In genomic region chr3:190375671-190376070, GRCh38 we compare ENCODE assay signal across 26 cellular contexts. TPM values are rescaled to one million over a fixed set of nuclear protein-coding genes. Genes with fewer than 3 reads are reported as not detected.
"Had no signal": no experiment of that assay in that cellular context is flagged by ENCODE, and none has a peak within 500 bp of the region (broad histone marks: within the 10 kb centered on the region; RNA-seq: fewer than 3 reads in every experiment).

No MANE protein-coding gene starts in this region.

- ATAC-seq: activated CD8-positive, alpha-beta memory T cell treated with anti-CD3 and anti-CD28 coated beads, Interleukin-2, amount 10 ng/mL, durations not matched to agents 7 days and 5 days; Panc1; Right ventricle myocardium inferior; T-cell had no signal

- H3K36me3 ChIP-seq: MG63 had no signal

- DNase-seq: activated B cell treated with CpG ODN at 0.5 μM for 24 hours; activated CD4-positive, alpha-beta T cell treated with anti-CD3 and anti-CD28 coated beads for 1 hour; activated CD4-positive, alpha-beta T cell treated with anti-CD3 and anti-CD28 coated beads, Interleukin-2, amount 10 ng/mL, durations not matched to agents 24 days and 14 days; activated CD4-positive, alpha-beta T cell treated with anti-CD3 and anti-CD28 coated beads, Interleukin-2, amount 50 U/mL, for 48 hours; activated CD8-positive, alpha-beta memory T cell treated with anti-CD3 and anti-CD28 coated beads, Interleukin-2, amount 10 ng/mL, durations not matched to agents 7 days and 5 days; activated effector memory CD4-positive, alpha-beta T cell treated with Interleukin-2 at 50 U/mL for 16 hours; activated naive CD4-positive, alpha-beta T cell; activated T-cell treated with anti-CD3 and anti-CD28 coated beads, Interleukin-2, amount 50 U/mL, for 24 hours; aorta; central memory CD4-positive, alpha-beta T cell; MG63; NCI-H1105; NCI-H1436; NCI-H187 treated with DMSO at 0.1 percent for 48 hours; NCI-H345; NCI-H510A; NCI-H69; NK-92 treated with Interleukin-12 subunit alpha and Interleukin-12 subunit beta, amount 100 ng/mL, for 24 hours; RPMI8226; T-cell; T-helper 2 cell; T1000 had no signal

- H3K9me3 ChIP-seq: MG63 had no signal

- H3K4me3 ChIP-seq: MG63, SK-N-MC had no signal

- H3K27me3 ChIP-seq: MG63 had no signal

- H3K27ac ChIP-seq: SK-N-MC had no signal

RNA-seq across cellular contexts. Expression of gene CLDN16, which starts 12.3 kb away (rescaled TPM):
- total RNA-seq: activated B cell treated with CpG ODN at 0.5 μM for 24 hours; activated CD4-positive, alpha-beta T cell treated with anti-CD3 and anti-CD28 coated beads, Interleukin-2, amount 10 ng/mL, durations not matched to agents 24 days and 14 days; activated CD8-positive, alpha-beta memory T cell treated with anti-CD3 and anti-CD28 coated beads, Interleukin-2, amount 10 ng/mL, durations not matched to agents 7 days and 5 days; activated T-helper 1 cell treated with anti-CD3 and anti-CD28 coated beads, Interleukin-12 subunit alpha, Interleukin-12 subunit beta, Interleukin-2, Interleukin-4 antibody, amounts not matched to agents 30 ng/mL and 10 ng/mL and 1 ng/mL, durations not matched to agents 14 hours and 24 hours and 36 hours; aorta; Right ventricle myocardium inferior; T-cell had no signal
- polyA plus RNA-seq: aorta had no signal

RNA-seq across cellular contexts. Expression of gene CLDN1, which starts 53.4 kb away (rescaled TPM):
- total RNA-seq: activated B cell treated with CpG ODN at 0.5 μM for 24 hours; activated CD8-positive, alpha-beta memory T cell treated with anti-CD3 and anti-CD28 coated beads, Interleukin-2, amount 10 ng/mL, durations not matched to agents 7 days and 5 days had no signal
